17 cellular contexts compared by ENCODE assay signal in the genomic region with DNA sequence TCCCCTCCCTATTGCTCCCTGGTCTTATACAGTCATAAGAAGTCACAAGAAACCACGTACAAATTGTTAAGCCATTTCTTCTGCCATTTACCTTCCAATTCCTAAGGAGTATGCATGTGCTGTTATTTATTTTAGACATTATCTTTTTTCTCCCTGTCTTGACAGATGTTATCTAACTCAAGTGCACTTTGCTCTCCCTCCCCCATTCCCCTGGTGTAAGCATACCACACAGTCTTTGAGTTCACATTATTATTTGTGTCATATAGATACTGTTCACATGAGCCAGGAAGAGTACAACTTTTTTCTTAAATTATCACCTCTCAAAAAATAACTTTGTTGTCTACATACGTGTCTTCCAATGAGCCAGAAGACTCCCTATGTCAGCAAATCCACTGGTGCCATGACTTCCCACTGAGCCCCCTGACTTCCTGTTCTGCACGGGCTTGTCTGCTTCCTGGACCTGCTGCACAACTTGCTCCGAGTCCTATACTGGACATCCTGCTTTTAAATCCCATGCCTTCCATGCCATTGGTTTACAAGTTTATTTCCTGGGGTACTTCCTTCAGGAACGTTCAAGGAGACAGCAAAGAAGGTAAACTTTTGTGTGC.
"Had no signal": no experiment of that assay in that cellular context is flagged by ENCODE, and none has a peak within 500 bp of the region (broad histone marks: within the 10 kb centered on the region; RNA-seq: fewer than 3 reads in every experiment).

No MANE protein-coding gene starts in this region.

- H3K27ac Mint-ChIP-seq: activated naive CD8-positive, alpha-beta T cell treated with anti-CD3 and anti-CD28 coated beads, Interleukin-2, amount 10 ng/mL, durations not matched to agents 7 days and 5 days; activated T-helper 1 cell treated with anti-CD3 and anti-CD28 coated beads, Interleukin-12 subunit alpha, Interleukin-12 subunit beta, Interleukin-2, Interleukin-4 antibody, amounts not matched to agents 30 ng/mL and 10 ng/mL and 1 ng/mL, durations not matched to agents 14 hours and 24 hours and 36 hours; naive thymus-derived CD8-positive, alpha-beta T cell had no signal

- H3K36me3 ChIP-seq: brain microvascular endothelial cell, right atrium auricular region, transverse colon had no signal

- H3K27me3 ChIP-seq: brain microvascular endothelial cell, right atrium auricular region, transverse colon had no signal

- H3K9me3 Mint-ChIP-seq: activated naive CD8-positive, alpha-beta T cell treated with anti-CD3 and anti-CD28 coated beads, Interleukin-2, amount 10 ng/mL, durations not matched to agents 7 days and 5 days; activated T-helper 1 cell treated with anti-CD3 and anti-CD28 coated beads, Interleukin-12 subunit alpha, Interleukin-12 subunit beta, Interleukin-2, Interleukin-4 antibody, amounts not matched to agents 30 ng/mL and 10 ng/mL and 1 ng/mL, durations not matched to agents 14 hours and 24 hours and 36 hours had no signal

- H3K27ac ChIP-seq: brain microvascular endothelial cell, right atrium auricular region, skin epidermis, transverse colon had no signal

- ATAC-seq: left cardiac atrium; naive thymus-derived CD8-positive, alpha-beta T cell had no signal

- H3K4me1 ChIP-seq: right atrium auricular region, transverse colon had no signal

- DNase-seq: activated CD4-positive, alpha-beta T cell treated with anti-CD3 and anti-CD28 coated beads, Interleukin-2, amount 50 U/mL, for 1 hour; activated naive CD4-positive, alpha-beta T cell; activated naive CD8-positive, alpha-beta T cell treated with anti-CD3 and anti-CD28 coated beads, Interleukin-2, amount 10 ng/mL, durations not matched to agents 7 days and 5 days; brain microvascular endothelial cell; cortex of kidney; effector CD4-positive, alpha-beta T cell; foreskin melanocyte; left cardiac atrium; naive thymus-derived CD8-positive, alpha-beta T cell; posterior cingulate gyrus; stimulated activated CD4-positive, alpha-beta T cell treated with anti-CD3 and anti-CD28 coated beads, Interleukin-4, amount 100 ng/mL, for 4 hours; stimulated activated CD8-positive, alpha-beta memory T cell treated with anti-CD3 and anti-CD28 coated beads, Interleukin-4, amount 100 ng/mL, for 48 hours; stimulated activated naive CD4-positive, alpha-beta T cell treated with Interleukin-2 at 50 U/mL for 16 hours; transverse colon had no signal

- H3K36me3 Mint-ChIP-seq: activated naive CD8-positive, alpha-beta T cell treated with anti-CD3 and anti-CD28 coated beads, Interleukin-2, amount 10 ng/mL, durations not matched to agents 7 days and 5 days had no signal

- H3K4me3 Mint-ChIP-seq: activated naive CD8-positive, alpha-beta T cell treated with anti-CD3 and anti-CD28 coated beads, Interleukin-2, amount 10 ng/mL, durations not matched to agents 7 days and 5 days; activated T-helper 1 cell treated with anti-CD3 and anti-CD28 coated beads, Interleukin-12 subunit alpha, Interleukin-12 subunit beta, Interleukin-2, Interleukin-4 antibody, amounts not matched to agents 30 ng/mL and 10 ng/mL and 1 ng/mL, durations not matched to agents 14 hours and 24 hours and 36 hours; naive thymus-derived CD8-positive, alpha-beta T cell had no signal

- H3K4me3 ChIP-seq: right atrium auricular region, skin epidermis, transverse colon had no signal

- H3K9me3 ChIP-seq: right atrium auricular region, transverse colon had no signal
